In the genomic region with DNA sequence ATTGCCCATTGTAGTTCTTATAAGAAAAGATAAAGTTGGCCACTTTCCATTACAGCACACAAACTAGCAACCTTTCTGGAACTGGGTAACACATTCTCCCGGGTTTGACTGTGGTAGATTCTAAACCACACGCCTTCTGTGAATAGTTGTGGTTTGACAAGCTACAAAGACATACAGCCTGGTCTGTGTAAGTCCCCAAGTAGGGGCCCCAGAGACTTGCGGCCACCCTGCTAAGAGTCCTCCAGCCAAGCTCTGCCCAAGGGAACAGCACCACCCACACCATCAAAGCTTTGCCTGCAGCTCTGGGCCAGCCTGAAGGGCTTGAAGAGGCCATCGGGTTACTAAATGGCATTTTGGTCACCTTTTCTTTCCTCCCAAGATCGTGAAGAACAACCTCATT, we compare ENCODE assay signal across 8 cellular contexts.
DNase-seq lines count a peak whose midpoint lies in the region; ATAC-seq lines count a peak whose summit lies in the region.

No MANE protein-coding gene starts in this region.

- peaks cover 28% of the 10 kb centered on the region for H3K4me1 Mint-ChIP-seq in activated T-cell treated with anti-CD3 and anti-CD28 coated beads, Interleukin-2, amount 50 U/mL, for 24 hours (ENCODE audit: low read depth)

- DNase-seq in CMK (ENCODE audit: low read depth) (peak; percentile 31), NCI-H128 (lab: John Stamatoyannopoulos, UW; ENCODE audit: unreplicated experiment) (no peak), ureter (ENCODE audit: low spot score) (no peak), NCI-H2196 treated with DMSO at 0.1 percent for 48 hours (lab: John Stamatoyannopoulos, UW; ENCODE audit: unreplicated experiment) (no peak)
- peak; percentile 44 for DNase-seq in activated T-cell treated with anti-CD3 and anti-CD28 coated beads, Interleukin-2, amount 50 U/mL, for 24 hours
- DNase-seq in stimulated activated CD8-positive, alpha-beta memory T cell treated with anti-CD3 and anti-CD28 coated beads, Interleukin-4, amount 100 ng/mL, for 24 hours (ENCODE audit: low read depth): peak; percentile 15

- no peaks in the 10 kb centered on the region for H3K9me3 Mint-ChIP-seq in activated T-cell treated with anti-CD3 and anti-CD28 coated beads, Interleukin-2, amount 50 U/mL, for 24 hours

- no peaks in the 10 kb centered on the region for H3K27me3 Mint-ChIP-seq in activated T-cell treated with anti-CD3 and anti-CD28 coated beads, Interleukin-2, amount 50 U/mL, for 24 hours

- peak overlapping the region; percentile 81 for H3K27ac Mint-ChIP-seq in activated T-cell treated with anti-CD3 and anti-CD28 coated beads, Interleukin-2, amount 50 U/mL, for 24 hours

- H3K4me3 Mint-ChIP-seq in activated T-cell treated with anti-CD3 and anti-CD28 coated beads, Interleukin-2, amount 50 U/mL, for 24 hours: peak overlapping the region; percentile 41

- H3K36me3 Mint-ChIP-seq in activated T-cell treated with anti-CD3 and anti-CD28 coated beads, Interleukin-2, amount 50 U/mL, for 24 hours (ENCODE audit: low read depth): no peaks in the 10 kb centered on the region

- peak; percentile 88 for ATAC-seq in GM19351 (IDR thresholded peaks at IDR 0.05; ENCODE audit: unreplicated experiment)
- peak; percentile 90 for ATAC-seq in HG03342 (IDR thresholded peaks at IDR 0.05; ENCODE audit: unreplicated experiment)

Comparison
In these comparisons a context has a peak if more than half of its experiments do, and no peak if none do; other contexts are left out.
1. DNase-seq: peak in CMK (single experiment), activated T-cell treated with anti-CD3 and anti-CD28 coated beads, Interleukin-2, amount 50 U/mL, for 24 hours (single experiment) and stimulated activated CD8-positive, alpha-beta memory T cell treated with anti-CD3 and anti-CD28 coated beads, Interleukin-4, amount 100 ng/mL, for 24 hours (single experiment); none in NCI-H128 (single experiment), ureter (single experiment) and NCI-H2196 treated with DMSO at 0.1 percent for 48 hours (single experiment).